17 cellular contexts compared by ENCODE assay signal in genomic region chr17:45946841-45947256, GRCh38. TPM values are rescaled to one million over a fixed set of nuclear protein-coding genes. Genes with fewer than 3 reads are reported as not detected.
A peak's percentile ranks its signal among the peaks of the same experiment; 100 is the strongest.
DNase-seq lines count a peak whose midpoint lies in the region; ATAC-seq and TF ChIP-seq lines count a peak whose summit lies in the region.
"Had no signal": no experiment of that assay in that cellular context is flagged by ENCODE, and none has a peak within 500 bp of the region (broad histone marks: within the 10 kb centered on the region; RNA-seq: fewer than 3 reads in every experiment).

No MANE protein-coding gene starts in this region.

- POLR2A ChIA-PET in A673 (lab: Charles Lee; ENCODE audit: low non-redundant PET) (no interaction called here), Panc1 (lab: Charles Lee) (no interaction called here)

- DNase-seq in A673 (ENCODE audit: low spot score): peak; percentile 40
- no peak for DNase-seq in Panc1 (ENCODE audit: low read depth, low spot score)
- peak; percentile 59 for DNase-seq in fibroblast of the aortic adventitia (ENCODE audit: low read depth)
- DNase-seq in middle frontal gyrus (ENCODE audit: extremely low spot score, low spot score): peak; percentile 26
- DNase-seq in dermis blood vessel endothelial cell: no peak
- DNase-seq in activated CD4-positive, CD25-positive, alpha-beta regulatory T cell treated with anti-CD3 and anti-CD28 coated beads, Interleukin-2, amount 50 U/mL, for 72 hours: no peak
- no peak for DNase-seq in NCI-H510A treated with DMSO at 0.1 percent for 48 hours (lab: John Stamatoyannopoulos, UW)
- DNase-seq: activated gamma-delta T cell treated with Interleukin-2 at 50 U/mL for 16 hours; aorta; cortex of kidney; immature natural killer cell; NCI-H1694 treated with DMSO at 0.1 percent for 48 hours; stimulated activated naive CD8-positive, alpha-beta T cell treated with anti-CD3 and anti-CD28 coated beads, Interleukin-15, amount 100 ng/mL, for 72 hours had no signal

- intact Hi-C loops in A673 (cut with micrococcal nuclease; ENCODE audit: unreplicated experiment): loop anchor here (5.0 kb wide), 1 partner anchor 50 kb away; no protein-coding TSS in a partner anchor
- intact Hi-C loops in Panc1 (cut with micrococcal nuclease; ENCODE audit: unreplicated experiment): no loop called here

- H3K4me3 ChIP-seq in A673 (ENCODE audit: low read depth, low read length, poor library complexity, severe bottlenecking) (no peak overlapping the region), Panc1 (ENCODE audit: low read depth in 2 of 2, low read length in 2 of 2) (no peak overlapping the region), fibroblast of the aortic adventitia (ENCODE audit: low read depth, low read length) (no peak overlapping the region)
- H3K4me3 ChIP-seq: right atrium auricular region had no signal

- ATAC-seq in Panc1: no peak
- ATAC-seq in HG02588 (IDR thresholded peaks at IDR 0.05; ENCODE audit: unreplicated experiment): no peak
- ATAC-seq: stimulated activated naive CD8-positive, alpha-beta T cell treated with anti-CD3 and anti-CD28 coated beads, Interleukin-15, amount 100 ng/mL, for 72 hours had no signal

- BruUV-seq in A673 (replicated peaks; lab: Mats Ljungman, UMichigan): no TSS peak
- BruUV-seq in Panc1 (replicated peaks; lab: Mats Ljungman, UMichigan): no TSS peak

- H3K9me3 ChIP-seq in A673 (ENCODE audit: low read depth, low read length, poor library complexity, severe bottlenecking) (no peaks in the 10 kb centered on the region), Panc1 (ENCODE audit: control insufficient read depth, insufficient read depth, low read depth, low read length) (no peaks in the 10 kb centered on the region)
- H3K9me3 ChIP-seq: Caco-2, right atrium auricular region had no signal

- CTCF ChIA-PET in A673 (lab: Charles Lee): interaction anchor here (0.6 kb wide), 1 partner anchor 246 kb away, joined by 6 read pairs; the partner anchor contains the start of gene KANSL1
- CTCF ChIA-PET in Panc1 (lab: Charles Lee): no interaction called here

- in situ Hi-C loops in Panc1 (cut with HindIII; ENCODE audit: low pct_unique_long_range_greater_than_20kb, low sequenced_read_pairs): no loop called here

- H3K36me3 ChIP-seq in A673 (ENCODE audit: insufficient read depth, low read length, poor library complexity, severe bottlenecking) (no peaks in the 10 kb centered on the region), Panc1 (ENCODE audit: control insufficient read depth, insufficient read depth, low read length) (no peaks in the 10 kb centered on the region)
- H3K36me3 ChIP-seq: right atrium auricular region had no signal

- H3K27ac ChIP-seq in A673 (ENCODE audit: low read depth, low read length, poor library complexity, severe bottlenecking) (no peak overlapping the region), Panc1 (ENCODE audit: low read length) (0 out of 2 replicates have a peak overlapping the region, but pooled peaks have one; percentile 23)
- H3K27ac ChIP-seq: right atrium auricular region had no signal

- H3K4me1 ChIP-seq in A673 (ENCODE audit: insufficient read depth, low read length, poor library complexity, severe bottlenecking) (peaks cover 10% of the 10 kb centered on the region), Panc1 (ENCODE audit: control insufficient read depth, insufficient read depth, low read length) (peaks cover 6% of the 10 kb centered on the region; the same call in 1 of the 2 replicates)
- H3K4me1 ChIP-seq: Caco-2 had no signal

- H3K27me3 ChIP-seq in A673 (replicated peaks; ENCODE audit: insufficient read depth, low read depth, low read length, poor library complexity): no peaks in the 10 kb centered on the region
- H3K27me3 ChIP-seq in Panc1 (ENCODE audit: control insufficient read depth, insufficient read depth, low read length): no peaks in the 10 kb centered on the region
- H3K27me3 ChIP-seq: right atrium auricular region had no signal

- TF ChIP-seq CTCF in A673 (conservative IDR thresholded peaks at IDR 0.05; ENCODE audit: low read depth, low read length) (no peak), Panc1 (IDR thresholded peaks at IDR 0.05) (no peak), fibroblast of the aortic adventitia (IDR thresholded peaks at IDR 0.05; ENCODE audit: insufficient read depth, low read length) (no peak)

RNA-seq across cellular contexts. Expression of gene STH, which starts 52.2 kb away (rescaled TPM):
- total RNA-seq in A673 (2021): 0.83 TPM in 1 of 2 replicates, not detected in the other
- not detected for total RNA-seq in Panc1 (2021; ENCODE audit: unreplicated experiment)
- not detected for polyA plus RNA-seq in Panc1 (2012; ENCODE audit: insufficient read length)
- total RNA-seq in fibroblast of the aortic adventitia (ENCODE audit: low replicate concordance): not detected in 2 replicates
- not detected in 2 replicates for total RNA-seq in dermis blood vessel endothelial cell
- total RNA-seq: aorta, Caco-2, M059J, right atrium auricular region had no signal
- polyA plus RNA-seq: aorta, immature natural killer cell had no signal

RNA-seq across cellular contexts. Expression of gene MAPT, which starts 52.5 kb away (rescaled TPM):
- 8.3 and 14.7 TPM in 2 replicates for total RNA-seq in A673 (2021)
- total RNA-seq in Panc1 (2021; ENCODE audit: unreplicated experiment): 0.59 TPM
- polyA plus RNA-seq in Panc1 (2012; ENCODE audit: insufficient read length): 1.9 TPM
- total RNA-seq in fibroblast of the aortic adventitia (ENCODE audit: low replicate concordance): 0.54 and 1.9 TPM in 2 replicates
- under 0.01 and 0.05 TPM in 2 replicates for total RNA-seq in dermis blood vessel endothelial cell

Comparison
In these comparisons a context has a peak if more than half of its experiments do, and no peak if none do; other contexts are left out.
1. DNase-seq: peak in A673 (single experiment), fibroblast of the aortic adventitia (single experiment) and middle frontal gyrus (single experiment); none in Panc1 (single experiment), dermis blood vessel endothelial cell (single experiment), activated CD4-positive, CD25-positive, alpha-beta regulatory T cell treated with anti-CD3 and anti-CD28 coated beads, Interleukin-2, amount 50 U/mL, for 72 hours (single experiment) and NCI-H510A treated with DMSO at 0.1 percent for 48 hours (single experiment).